8 cellular contexts compared by ENCODE assay signal in the genomic region with DNA sequence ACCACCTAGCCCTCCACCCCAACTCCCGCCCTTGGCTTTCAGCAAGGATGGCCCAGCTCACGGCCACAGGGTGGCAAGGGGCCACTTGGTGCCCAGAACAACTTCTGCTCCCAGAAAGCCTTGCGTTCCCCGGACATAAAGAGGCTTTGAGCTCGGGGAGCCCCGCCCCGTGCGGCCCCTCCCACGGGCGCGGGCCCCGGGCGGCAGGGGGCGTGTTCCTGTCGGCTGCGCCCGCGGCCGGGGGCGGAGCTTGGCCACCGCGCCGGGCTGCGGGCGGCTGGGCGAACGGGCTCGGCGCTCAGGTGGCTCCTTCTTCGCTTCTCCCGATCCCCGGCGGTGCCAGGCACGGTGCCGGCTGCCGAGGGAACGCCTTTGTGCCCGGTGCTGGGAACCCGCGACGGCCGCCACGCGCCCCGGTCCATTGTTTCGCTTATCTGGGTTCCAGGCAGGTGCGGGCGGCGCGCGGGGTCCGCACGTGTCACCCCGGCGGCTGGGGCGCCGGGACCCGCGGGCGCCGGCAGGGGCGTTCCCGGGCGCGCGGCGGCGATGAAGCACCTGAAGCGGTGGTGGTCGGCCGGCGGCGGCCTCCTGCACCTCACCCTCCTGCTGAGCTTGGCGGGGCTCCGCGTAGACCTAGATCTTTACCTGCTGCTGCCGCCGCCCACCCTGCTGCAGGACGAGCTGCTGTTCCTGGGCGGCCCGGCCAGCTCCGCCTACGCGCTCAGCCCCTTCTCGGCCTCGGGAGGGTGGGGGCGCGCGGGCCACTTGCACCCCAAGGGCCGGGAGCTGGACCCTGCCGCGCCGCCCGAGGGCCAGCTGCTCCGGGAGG. TPM values are rescaled to one million over a fixed set of nuclear protein-coding genes. Genes with fewer than 3 reads are reported as not detected.
A peak's percentile ranks its signal among the peaks of the same experiment; 100 is the strongest.
DNase-seq lines count a peak whose midpoint lies in the region; ATAC-seq and TF ChIP-seq lines count a peak whose summit lies in the region.

TSS of gene NFE2L3 (plus strand) at position 246 of the 829 bp plus-strand sequence. CDS start at position 547, 301 bp downstream.

- H3K27ac ChIP-seq in right cardiac atrium (ENCODE audit: low read length) (no peak within 1 kb of the TSS), rectal smooth muscle tissue (ENCODE audit: low read depth, low read length) (no peak within 1 kb of the TSS), Karpas-422 (ENCODE audit: low read length) (no peak within 1 kb of the TSS)

- H3K79me2 ChIP-seq in Karpas-422 (ENCODE audit: low read length), result no peaks in the 10 kb centered on the region

- ATAC-seq in HG02571 (IDR thresholded peaks at IDR 0.05; ENCODE audit: unreplicated experiment) (peak; percentile 61), right cardiac atrium (peak; percentile 87)

- no peak within 1 kb of the TSS for H2AFZ ChIP-seq in Karpas-422 (ENCODE audit: low read length)

- H3K9me3 ChIP-seq in right cardiac atrium (ENCODE audit: control insufficient read depth, low read length), result no peaks in the 10 kb centered on the region
- H3K9me3 ChIP-seq in Karpas-422 (ENCODE audit: low read length), result no peaks in the 10 kb centered on the region

- H3K4me3 ChIP-seq in right cardiac atrium (ENCODE audit: low read length) (peak within 1 kb of the TSS; percentile 77), rectal smooth muscle tissue (ENCODE audit: low read length) (peak within 1 kb of the TSS; percentile 71), Karpas-422 (ENCODE audit: low read length) (no peak within 1 kb of the TSS)

- H3K36me3 ChIP-seq in rectal smooth muscle tissue (ENCODE audit: control insufficient read depth, insufficient read depth, low read length) (no peaks in the 10 kb centered on the region), Karpas-422 (ENCODE audit: insufficient read depth, low read length) (no peaks in the 10 kb centered on the region)

- H3K4me1 ChIP-seq in right cardiac atrium (ENCODE audit: control insufficient read depth, insufficient read depth, low read length) (no peaks in the 10 kb centered on the region), rectal smooth muscle tissue (ENCODE audit: control insufficient read depth, insufficient read depth, low read length) (no peaks in the 10 kb centered on the region), Karpas-422 (ENCODE audit: low read length) (no peaks in the 10 kb centered on the region)

- no peak within 1 kb of the TSS for H3K4me2 ChIP-seq in Karpas-422 (ENCODE audit: low read depth, low read length, poor library complexity, severe bottlenecking)

- H4K20me1 ChIP-seq in Karpas-422 (ENCODE audit: insufficient read depth, low read depth, low read length), result no peaks in the 10 kb centered on the region

- WGBS in right cardiac atrium, result under 1% methylated on average over 95 of the region's 95 CpGs

- H3K9me2 ChIP-seq in Karpas-422 (replicated peaks; ENCODE audit: insufficient read depth, low read length), result no peaks in the 10 kb centered on the region

- H3K27me3 ChIP-seq in right cardiac atrium (ENCODE audit: control insufficient read depth, insufficient read depth) (no peaks in the 10 kb centered on the region), rectal smooth muscle tissue (ENCODE audit: control insufficient read depth, insufficient read depth, low read length) (peaks cover 8% of the 10 kb centered on the region), Karpas-422 (ENCODE audit: low read length) (no peaks in the 10 kb centered on the region)

- intact Hi-C loops in T-helper 1 cell treated with Interleukin-12 subunit alpha and Interleukin-12 subunit beta and Interleukin-4 antibody, amounts not matched to agents 30 ng/mL and 1 ng/mL, for 36 hours (cut with micrococcal nuclease), result loop anchor here (1.0 to 10.0 kb wide), 9 partner anchors 15 to 1327 kb away; partner anchors contain the start of genes CYCS and SKAP2
- intact Hi-C loops in right cardiac atrium (cut with DNase I), result no loop called here

- DNase-seq in NCI-H1092 (lab: John Stamatoyannopoulos, UW), result peak; percentile 79
- DNase-seq in amniotic epithelial cell (ENCODE audit: low read depth), result peak; percentile 56
- peak; percentile 73 to 90 (median 89) for DNase-seq in right cardiac atrium
- DNase-seq in Karpas-422, result no peak

- 0 out of 2 replicates have a peak, but pooled peaks have one; percentile 9 for TF ChIP-seq CTCF in GM12874 (IDR thresholded peaks at IDR 0.05; ENCODE audit: insufficient read depth, low read depth, low read length)

- H3K9ac ChIP-seq in rectal smooth muscle tissue (ENCODE audit: low read length) (peak within 1 kb of the TSS; percentile 11), Karpas-422 (ENCODE audit: low read length) (no peak within 1 kb of the TSS)

RNA-seq across cellular contexts. Expression of gene NFE2L3, which starts in this region (rescaled TPM):
- total RNA-seq in T-helper 1 cell treated with Interleukin-12 subunit alpha and Interleukin-12 subunit beta and Interleukin-4 antibody, amounts not matched to agents 30 ng/mL and 1 ng/mL, for 36 hours, result 69.4 and 71.7 TPM in 2 replicates
- total RNA-seq in right cardiac atrium, result 1 to 10 TPM in 2 of 4 donors, under 1 TPM in 2; 0.32 to 1.3 (median 1.00) TPM
- polyA plus RNA-seq in right cardiac atrium, result 1.1 TPM
- total RNA-seq in Karpas-422 (2014; rRNA removed; shearing (Covaris generic); ENCODE audit: low replicate concordance), result not detected in 2 replicates

Comparison
In these comparisons a context has a peak if more than half of its experiments do, and no peak if none do; other contexts are left out.
1. RNA of gene NFE2L3 (total RNA-seq): 69.4 to 71.7 TPM in T-helper 1 cell treated with Interleukin-12 subunit alpha and Interleukin-12 subunit beta and Interleukin-4 antibody, amounts not matched to agents 30 ng/mL and 1 ng/mL, for 36 hours; 0.32 to 1.3 TPM in right cardiac atrium and not detected in Karpas-422; every median in the first group is over 10 times any median in the second.